Comparison of ENCODE assay signal across 21 cellular contexts in genomic region chrX:134721766-134722532, GRCh38.
"Had no signal": no experiment of that assay in that cellular context is flagged by ENCODE, and none has a peak within 500 bp of the region (broad histone marks: within the 10 kb centered on the region; RNA-seq: fewer than 3 reads in every experiment).

No MANE protein-coding gene starts in this region.

- H3K27ac ChIP-seq: esophagus muscularis mucosa, heart right ventricle, parathyroid adenoma, testis, vagina, WERI-Rb-1 had no signal

- H3K4me3 ChIP-seq: esophagus muscularis mucosa, heart right ventricle, mucosa of descending colon, testis, vagina had no signal

- DNase-seq: activated CD4-positive, alpha-beta T cell treated with anti-CD3 and anti-CD28 coated beads, Interleukin-2, amount 50 U/mL, for 1 hour; activated CD4-positive, CD25-positive, alpha-beta regulatory T cell treated with anti-CD3 and anti-CD28 coated beads, Interleukin-2, amount 50 U/mL, for 72 hours; activated CD8-positive, alpha-beta T cell treated with anti-CD3 and anti-CD28 coated beads, Interleukin-2, amount 10 ng/mL, durations not matched to agents 7 days and 5 days; activated gamma-delta T cell; activated naive CD4-positive, alpha-beta T cell treated with anti-CD3 and anti-CD28 coated beads, Interleukin-2, amount 50 U/mL, for 16 hours; anterior cingulate cortex; caudate nucleus; effector memory CD8-positive, alpha-beta T cell; heart right ventricle; left colon; mesenchymal stem cell; mucosa of descending colon; nephron progenitor cell; stimulated activated CD4-positive, alpha-beta T cell treated with anti-CD3 and anti-CD28 coated beads, Interleukin-2, amount 100 ng/mL, for 48 hours; stimulated activated CD8-positive, alpha-beta memory T cell treated with anti-CD3 and anti-CD28 coated beads, Interleukin-4, amount 100 ng/mL, for 48 hours; stimulated activated naive B cell treated with anti-CD40 and anti-IgM and Interleukin-4, amounts not matched to agents 10 μg/mL and 1 μg/mL and 100 μg/mL, for 72 hours; testis; WERI-Rb-1 had no signal
